Comparison of ENCODE assay signal across 22 cellular contexts in the genomic region with DNA sequence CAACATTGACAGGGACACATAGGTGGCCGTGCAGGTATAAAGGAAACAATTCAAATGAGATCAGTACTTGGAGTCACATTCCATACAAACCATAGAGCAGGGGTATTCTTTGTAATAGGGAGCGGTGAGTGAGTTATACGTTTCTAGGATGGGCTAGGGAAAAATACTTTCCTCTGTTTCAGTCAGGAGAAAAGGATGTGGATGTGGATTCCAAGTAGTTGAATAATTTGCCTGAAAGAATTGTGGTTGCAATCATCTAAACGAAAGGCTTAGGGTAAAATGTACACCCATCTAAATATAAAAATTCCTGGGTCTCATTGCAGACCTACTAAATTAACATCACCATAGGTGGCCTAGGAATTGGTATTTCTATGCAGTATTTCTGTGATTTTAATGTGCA.
A peak's percentile ranks its signal among the peaks of the same experiment; 100 is the strongest.
DNase-seq lines count a peak whose midpoint lies in the region; ATAC-seq, FAIRE-seq and TF ChIP-seq lines count a peak whose summit lies in the region.
"Had no signal": no experiment of that assay in that cellular context is flagged by ENCODE, and none has a peak within 500 bp of the region (broad histone marks: within the 10 kb centered on the region; RNA-seq: fewer than 3 reads in every experiment).

No MANE protein-coding gene starts in this region.

- H3K36me3 ChIP-seq in keratinocyte (ENCODE audit: control insufficient read depth in 2 of 2, extremely low read depth in 1 of 2, insufficient read depth in 2 of 2, low read length in 2 of 2) (no peaks in the 10 kb centered on the region), left ventricle myocardium inferior (no peaks in the 10 kb centered on the region)
- H3K36me3 ChIP-seq: gastrocnemius medialis, left lung, tibial nerve had no signal

- no peaks in the 10 kb centered on the region for H3K79me2 ChIP-seq in keratinocyte (ENCODE audit: control insufficient read depth, insufficient read depth, low read length)

- H3K27ac ChIP-seq in keratinocyte (ENCODE audit: control insufficient read depth, insufficient read depth, low read length) (peak overlapping the region; percentile 83), left ventricle myocardium inferior (replicated peaks) (no peak overlapping the region)
- H3K27ac ChIP-seq: gastrocnemius medialis, HL-60, left lung, tibial nerve had no signal

- H2AFZ ChIP-seq in keratinocyte (ENCODE audit: control insufficient read depth, low read length), result peak overlapping the region; percentile 72

- H3K9me1 ChIP-seq in keratinocyte (ENCODE audit: control insufficient read depth, extremely low read depth, insufficient read depth, low read length), result no peaks in the 10 kb centered on the region

- peaks cover 9% of the 10 kb centered on the region for H3K9me3 Mint-ChIP-seq in WTC11
- peaks cover 2% of the 10 kb centered on the region for H3K9me3 Mint-ChIP-seq in activated naive CD8-positive, alpha-beta T cell treated with anti-CD3 and anti-CD28 coated beads for 36 hours
- H3K9me3 Mint-ChIP-seq: stimulated activated memory B cell treated with anti-CD40 and anti-IgM and Interleukin-4, amounts not matched to agents 10 μg/mL and 1 μg/mL and 100 μg/mL, for 72 hours had no signal

- no peaks in the 10 kb centered on the region for H3K27me3 Mint-ChIP-seq in WTC11 (ENCODE audit: low read depth)
- H3K27me3 Mint-ChIP-seq in activated naive CD8-positive, alpha-beta T cell treated with anti-CD3 and anti-CD28 coated beads for 36 hours, result no peaks in the 10 kb centered on the region
- H3K27me3 Mint-ChIP-seq: stimulated activated memory B cell treated with anti-CD40 and anti-IgM and Interleukin-4, amounts not matched to agents 10 μg/mL and 1 μg/mL and 100 μg/mL, for 72 hours had no signal

- DNase-seq in AG09309 (ENCODE audit: low read depth) (peak; percentile 44), HT1080 (ENCODE audit: low read depth) (peak; percentile 62), WTC11 (ENCODE audit: low spot score) (no peak), keratinocyte (ENCODE audit: low read depth, low spot score) (no peak), left ventricle myocardium inferior (no peak)
- DNase-seq in activated naive CD8-positive, alpha-beta T cell treated with anti-CD3 and anti-CD28 coated beads for 36 hours, result no peak
- no peak for DNase-seq in activated CD4-positive, alpha-beta T cell treated with anti-CD3 and anti-CD28 coated beads, Interleukin-2, amount 50 U/mL, for 1 hour
- DNase-seq in stimulated activated CD4-positive, alpha-beta T cell treated with anti-CD3 and anti-CD28 coated beads, Interleukin-2, amount 100 ng/mL, for 48 hours, result no peak
- DNase-seq: ACHN, aorta, gastrocnemius medialis, KG1, left lung, NCI-H1092, NCI-H524, nucleus accumbens had no signal

- H3K4me3 Mint-ChIP-seq in WTC11, result no peak overlapping the region
- no peak overlapping the region for H3K4me3 Mint-ChIP-seq in activated naive CD8-positive, alpha-beta T cell treated with anti-CD3 and anti-CD28 coated beads for 36 hours
- H3K4me3 Mint-ChIP-seq: stimulated activated memory B cell treated with anti-CD40 and anti-IgM and Interleukin-4, amounts not matched to agents 10 μg/mL and 1 μg/mL and 100 μg/mL, for 72 hours had no signal

- no peak for ATAC-seq in WTC11
- ATAC-seq: gastrocnemius medialis, left lung had no signal

- no peaks in the 10 kb centered on the region for H4K20me1 ChIP-seq in keratinocyte (ENCODE audit: control insufficient read depth, extremely low read depth, insufficient read depth, low read length)

- H3K27me3 ChIP-seq in keratinocyte (ENCODE audit: control insufficient read depth, extremely low read depth, insufficient read depth, low read length), result no peaks in the 10 kb centered on the region
- no peaks in the 10 kb centered on the region for H3K27me3 ChIP-seq in left ventricle myocardium inferior (ENCODE audit: low read depth)
- H3K27me3 ChIP-seq: gastrocnemius medialis, left lung, tibial nerve had no signal

- intact Hi-C loops in left ventricle myocardium inferior (cut with micrococcal nuclease), result no loop called here

- H3K9ac ChIP-seq in keratinocyte (ENCODE audit: control insufficient read depth, extremely low read depth, insufficient read depth, low read length), result peak overlapping the region; percentile 40

- H3K4me1 Mint-ChIP-seq in WTC11, result peaks cover 6% of the 10 kb centered on the region
- no peaks in the 10 kb centered on the region for H3K4me1 Mint-ChIP-seq in activated naive CD8-positive, alpha-beta T cell treated with anti-CD3 and anti-CD28 coated beads for 36 hours
- H3K4me1 Mint-ChIP-seq: stimulated activated memory B cell treated with anti-CD40 and anti-IgM and Interleukin-4, amounts not matched to agents 10 μg/mL and 1 μg/mL and 100 μg/mL, for 72 hours had no signal

- H3K4me3 ChIP-seq in AG09309 (ENCODE audit: control insufficient read depth, low read depth, low read length) (no peak overlapping the region), keratinocyte (ENCODE audit: control insufficient read depth in 2 of 3, extremely low read depth in 1 of 3, insufficient read depth in 2 of 3, low read depth in 1 of 3, low read length in 3 of 3) (no peak overlapping the region), left ventricle myocardium inferior (no peak overlapping the region)
- H3K4me3 ChIP-seq: gastrocnemius medialis, left lung, tibial nerve had no signal

- H3K4me2 ChIP-seq in keratinocyte (ENCODE audit: control insufficient read depth, extremely low read depth, insufficient read depth, low read depth, low read length), result peak overlapping the region; percentile 46

- H3K9me3 ChIP-seq in keratinocyte (ENCODE audit: control insufficient read depth, low read depth, low read length), result no peaks in the 10 kb centered on the region
- no peaks in the 10 kb centered on the region for H3K9me3 ChIP-seq in left ventricle myocardium inferior (replicated peaks)
- H3K9me3 ChIP-seq: gastrocnemius medialis, left lung, tibial nerve had no signal

- POLR2A ChIA-PET in WTC11 (lab: Charles Lee), result no interaction called here

- CTCF ChIA-PET in WTC11 (lab: Charles Lee), result no interaction called here

- TF ChIP-seq CTCF in AG09309 (IDR thresholded peaks at IDR 0.05; ENCODE audit: control insufficient read depth, insufficient read depth, low read depth, low read length, missing control alignments), result no peak
- TF ChIP-seq CTCF in WTC11 (IDR thresholded peaks at IDR 0.05), result no peak
- no peak for TF ChIP-seq CTCF in keratinocyte (optimal IDR thresholded peaks at IDR 0.05 in 1 of 3, IDR thresholded peaks at IDR 0.05 in 1 of 3, conservative IDR thresholded peaks at IDR 0.05 in 1 of 3; ENCODE audit: extremely low read depth in 1 of 3, insufficient read depth in 2 of 3, low read length in 3 of 3)
- no peak for TF ChIP-seq CTCF in left ventricle myocardium inferior (IDR thresholded peaks at IDR 0.05; ENCODE audit: borderline replicate concordance)

- H3K4me1 ChIP-seq in keratinocyte (ENCODE audit: control insufficient read depth, extremely low read depth, insufficient read depth, low read length) (peaks cover 21% of the 10 kb centered on the region), left ventricle myocardium inferior (no peaks in the 10 kb centered on the region)
- H3K4me1 ChIP-seq: gastrocnemius medialis, left lung, tibial nerve had no signal

- dilution Hi-C loops in keratinocyte (cut with MboI; ENCODE audit: extremely low pct_ligation_motif_present, low sequenced_read_pairs), result no loop called here

- peak; percentile 88 for FAIRE-seq in keratinocyte (lab: Jason Lieb, UNC)
- FAIRE-seq: endometrium, GM19239, H1 had no signal

- no peaks in the 10 kb centered on the region for H3K36me3 Mint-ChIP-seq in WTC11
- H3K36me3 Mint-ChIP-seq in activated naive CD8-positive, alpha-beta T cell treated with anti-CD3 and anti-CD28 coated beads for 36 hours, result no peaks in the 10 kb centered on the region
- H3K36me3 Mint-ChIP-seq: stimulated activated memory B cell treated with anti-CD40 and anti-IgM and Interleukin-4, amounts not matched to agents 10 μg/mL and 1 μg/mL and 100 μg/mL, for 72 hours had no signal

- peak overlapping the region; percentile 24; the same call in 1 of the 2 replicates for H3K27ac Mint-ChIP-seq in WTC11
- H3K27ac Mint-ChIP-seq in activated naive CD8-positive, alpha-beta T cell treated with anti-CD3 and anti-CD28 coated beads for 36 hours, result no peak overlapping the region
- H3K27ac Mint-ChIP-seq: stimulated activated memory B cell treated with anti-CD40 and anti-IgM and Interleukin-4, amounts not matched to agents 10 μg/mL and 1 μg/mL and 100 μg/mL, for 72 hours had no signal

TF ChIP-seq in WTC11, 78 proteins besides CTCF, POLR2A, EP300 and RAD21 (continues in another document):
- TF ChIP-seq ZNF263 (CRISPR knock-in tag; IDR thresholded peaks at IDR 0.05; ENCODE audit: low read depth) (no peak), MYBL2 (CRISPR knock-in tag; IDR thresholded peaks at IDR 0.05) (no peak), GTF2I (CRISPR knock-in tag; conservative IDR thresholded peaks at IDR 0.05) (no peak), FOXK1 (CRISPR knock-in tag; IDR thresholded peaks at IDR 0.05) (no peak), TP53 (CRISPR knock-in tag; IDR thresholded peaks at IDR 0.05) (no peak), ETV6 (CRISPR knock-in tag; IDR thresholded peaks at IDR 0.05) (no peak)
- TF ChIP-seq, protein P1, sequence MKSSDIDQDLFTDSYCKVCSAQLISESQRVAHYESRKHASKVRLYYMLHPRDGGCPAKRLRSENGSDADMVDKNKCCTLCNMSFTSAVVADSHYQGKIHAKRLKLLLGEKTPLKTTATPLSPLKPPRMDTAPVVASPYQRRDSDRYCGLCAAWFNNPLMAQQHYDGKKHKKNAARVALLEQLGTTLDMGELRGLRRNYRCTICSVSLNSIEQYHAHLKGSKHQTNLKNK (CRISPR knock-in tag; IDR thresholded peaks at IDR 0.05), result no peak
- TF ChIP-seq, protein P2, sequence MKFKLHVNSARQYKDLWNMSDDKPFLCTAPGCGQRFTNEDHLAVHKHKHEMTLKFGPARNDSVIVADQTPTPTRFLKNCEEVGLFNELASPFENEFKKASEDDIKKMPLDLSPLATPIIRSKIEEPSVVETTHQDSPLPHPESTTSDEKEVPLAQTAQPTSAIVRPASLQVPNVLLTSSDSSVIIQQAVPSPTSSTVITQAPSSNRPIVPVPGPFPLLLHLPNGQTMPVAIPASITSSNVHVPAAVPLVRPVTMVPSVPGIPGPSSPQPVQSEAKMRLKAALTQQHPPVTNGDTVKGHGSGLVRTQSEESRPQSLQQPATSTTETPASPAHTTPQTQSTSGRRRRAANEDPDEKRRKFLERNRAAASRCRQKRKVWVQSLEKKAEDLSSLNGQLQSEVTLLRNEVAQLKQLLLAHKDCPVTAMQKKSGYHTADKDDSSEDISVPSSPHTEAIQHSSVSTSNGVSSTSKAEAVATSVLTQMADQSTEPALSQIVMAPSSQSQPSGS (CRISPR knock-in tag; IDR thresholded peaks at IDR 0.05; ENCODE audit: borderline replicate concordance, low read depth), result no peak

Comparison
In these comparisons a context has a peak if more than half of its experiments do, and no peak if none do; other contexts are left out.
1. DNase-seq: peak in AG09309 (single experiment) and HT1080 (single experiment); none in WTC11 (single experiment), keratinocyte (single experiment), activated naive CD8-positive, alpha-beta T cell treated with anti-CD3 and anti-CD28 coated beads for 36 hours (single experiment), activated CD4-positive, alpha-beta T cell treated with anti-CD3 and anti-CD28 coated beads, Interleukin-2, amount 50 U/mL, for 1 hour (single experiment), stimulated activated CD4-positive, alpha-beta T cell treated with anti-CD3 and anti-CD28 coated beads, Interleukin-2, amount 100 ng/mL, for 48 hours (0 of 2) and left ventricle myocardium inferior (single experiment).